Comparison of ENCODE assay signal across 32 cellular contexts in genomic region chr10:74445493-74445892, GRCh38.
"Had no signal": no experiment of that assay in that cellular context is flagged by ENCODE, and none has a peak within 500 bp of the region (broad histone marks: within the 10 kb centered on the region; RNA-seq: fewer than 3 reads in every experiment).

No MANE protein-coding gene starts in this region.

- H3K27me3 ChIP-seq: adrenal gland, body of pancreas, colonic mucosa, dorsolateral prefrontal cortex, gastrocnemius medialis, pancreas, sigmoid colon, tibial nerve had no signal

- H3K27me3 Mint-ChIP-seq: activated CD4-positive, alpha-beta memory T cell treated with anti-CD3 and anti-CD28 coated beads, Interleukin-2, amount 10 ng/mL, durations not matched to agents 7 days and 5 days; activated CD4-positive, alpha-beta T cell treated with anti-CD3 and anti-CD28 coated beads, Interleukin-2, amount 10 ng/mL, durations not matched to agents 24 days and 14 days; activated CD8-positive, alpha-beta memory T cell treated with anti-CD3 and anti-CD28 coated beads, Interleukin-2, amount 10 ng/mL, durations not matched to agents 7 days and 5 days; activated naive CD8-positive, alpha-beta T cell treated with anti-CD3 and anti-CD28 coated beads for 36 hours; naive thymus-derived CD8-positive, alpha-beta T cell; stimulated activated naive B cell treated with anti-CD40 and anti-IgM and Interleukin-4, amounts not matched to agents 10 μg/mL and 1 μg/mL and 100 μg/mL, for 72 hours had no signal

- H3K9me3 Mint-ChIP-seq: activated CD4-positive, alpha-beta memory T cell treated with anti-CD3 and anti-CD28 coated beads, Interleukin-2, amount 10 ng/mL, durations not matched to agents 7 days and 5 days; activated naive CD4-positive, alpha-beta T cell treated with anti-CD3 and anti-CD28 coated beads for 36 hours; activated naive CD8-positive, alpha-beta T cell treated with anti-CD3 and anti-CD28 coated beads for 36 hours; activated T-cell treated with anti-CD3 and anti-CD28 coated beads, Interleukin-2, amount 50 U/mL, for 72 hours; stimulated activated naive B cell treated with anti-CD40 and anti-IgM and Interleukin-4, amounts not matched to agents 10 μg/mL and 1 μg/mL and 100 μg/mL, for 72 hours had no signal

- H3K4me1 Mint-ChIP-seq: activated CD4-positive, alpha-beta memory T cell treated with anti-CD3 and anti-CD28 coated beads, Interleukin-2, amount 10 ng/mL, durations not matched to agents 7 days and 5 days; neural crest cell had no signal

- H3K4me2 ChIP-seq: smooth muscle cell had no signal

- FAIRE-seq: TTC549 had no signal

- H3K4me1 ChIP-seq: adrenal gland, body of pancreas, colonic mucosa, gastrocnemius medialis, prostate gland, tibial nerve had no signal

- H3K27ac ChIP-seq: adrenal gland, body of pancreas, colonic mucosa, dorsolateral prefrontal cortex, gastrocnemius medialis, pancreas, prostate gland, sigmoid colon, tibial nerve, WERI-Rb-1 had no signal

- H3K9me3 ChIP-seq: adrenal gland, body of pancreas, colonic mucosa, gastrocnemius medialis, pancreas, prostate gland, sigmoid colon, tibial nerve had no signal

- H3K27ac Mint-ChIP-seq: activated CD4-positive, alpha-beta memory T cell treated with anti-CD3 and anti-CD28 coated beads, Interleukin-2, amount 10 ng/mL, durations not matched to agents 7 days and 5 days; activated CD4-positive, alpha-beta T cell treated with anti-CD3 and anti-CD28 coated beads, Interleukin-2, amount 10 ng/mL, durations not matched to agents 24 days and 14 days; activated CD8-positive, alpha-beta memory T cell treated with anti-CD3 and anti-CD28 coated beads, Interleukin-2, amount 10 ng/mL, durations not matched to agents 7 days and 5 days; activated naive CD4-positive, alpha-beta T cell treated with anti-CD3 and anti-CD28 coated beads for 36 hours; activated naive CD8-positive, alpha-beta T cell treated with anti-CD3 and anti-CD28 coated beads for 36 hours; activated T-cell treated with anti-CD3 and anti-CD28 coated beads, Interleukin-2, amount 50 U/mL, for 72 hours; mesothelial cell of epicardium; stimulated activated naive B cell treated with anti-CD40 and anti-IgM and Interleukin-4, amounts not matched to agents 10 μg/mL and 1 μg/mL and 100 μg/mL, for 72 hours had no signal

- H3K36me3 ChIP-seq: adrenal gland, colonic mucosa, gastrocnemius medialis, pancreas, prostate gland, sigmoid colon, tibial nerve, WERI-Rb-1 had no signal

- DNase-seq: activated CD4-positive, alpha-beta memory T cell treated with anti-CD3 and anti-CD28 coated beads, Interleukin-2, amount 10 ng/mL, durations not matched to agents 7 days and 5 days; activated CD4-positive, alpha-beta T cell treated with anti-CD3 and anti-CD28 coated beads, Interleukin-2, amount 10 ng/mL, durations not matched to agents 24 days and 14 days; activated CD8-positive, alpha-beta memory T cell treated with anti-CD3 and anti-CD28 coated beads, Interleukin-2, amount 10 ng/mL, durations not matched to agents 7 days and 5 days; activated naive CD4-positive, alpha-beta T cell treated with anti-CD3 and anti-CD28 coated beads for 36 hours; activated naive CD8-positive, alpha-beta T cell treated with anti-CD3 and anti-CD28 coated beads for 36 hours; activated T-cell treated with anti-CD3 and anti-CD28 coated beads for 4 hours; activated T-cell treated with anti-CD3 and anti-CD28 coated beads, Interleukin-2, amount 50 U/mL, for 72 hours; adrenal gland; aorta; body of pancreas; cerebellar nuclear complex; colonic mucosa; dorsolateral prefrontal cortex; effector memory CD4-positive, alpha-beta T cell; erythroblast; gastrocnemius medialis; glutamatergic neuron; nucleus accumbens; pancreas; sigmoid colon; stimulated activated CD4-positive, alpha-beta T cell treated with anti-CD3 and anti-CD28 coated beads, Interleukin-1b, Interleukin-23, amount 100 ng/mL, for 48 hours; stimulated activated naive B cell treated with anti-CD40 and anti-IgM and Interleukin-4, amounts not matched to agents 10 μg/mL and 1 μg/mL and 100 μg/mL, for 72 hours; T-helper 9 cell; WERI-Rb-1 had no signal

- H3K4me3 Mint-ChIP-seq: activated CD4-positive, alpha-beta memory T cell treated with anti-CD3 and anti-CD28 coated beads, Interleukin-2, amount 10 ng/mL, durations not matched to agents 7 days and 5 days; activated CD4-positive, alpha-beta T cell treated with anti-CD3 and anti-CD28 coated beads, Interleukin-2, amount 10 ng/mL, durations not matched to agents 24 days and 14 days; activated CD8-positive, alpha-beta memory T cell treated with anti-CD3 and anti-CD28 coated beads, Interleukin-2, amount 10 ng/mL, durations not matched to agents 7 days and 5 days; activated naive CD4-positive, alpha-beta T cell treated with anti-CD3 and anti-CD28 coated beads for 36 hours; activated naive CD8-positive, alpha-beta T cell treated with anti-CD3 and anti-CD28 coated beads for 36 hours; activated T-cell treated with anti-CD3 and anti-CD28 coated beads, Interleukin-2, amount 50 U/mL, for 72 hours; mesothelial cell of epicardium; naive thymus-derived CD8-positive, alpha-beta T cell; neural crest cell; stimulated activated naive B cell treated with anti-CD40 and anti-IgM and Interleukin-4, amounts not matched to agents 10 μg/mL and 1 μg/mL and 100 μg/mL, for 72 hours had no signal

- ATAC-seq: activated CD4-positive, CD25-positive, alpha-beta regulatory T cell treated with anti-CD3 and anti-CD28 coated beads, Interleukin-2, amount 50 U/mL, for 24 hours; activated CD8-positive, alpha-beta memory T cell treated with anti-CD3 and anti-CD28 coated beads, Interleukin-2, amount 10 ng/mL, durations not matched to agents 7 days and 5 days; activated T-cell treated with anti-CD3 and anti-CD28 coated beads, Interleukin-2, amount 50 U/mL, for 72 hours; body of pancreas; gastrocnemius medialis; pancreas; stimulated activated naive B cell treated with anti-CD40 and anti-IgM and Interleukin-4, amounts not matched to agents 10 μg/mL and 1 μg/mL and 100 μg/mL, for 72 hours had no signal

- H3K4me3 ChIP-seq: adrenal gland, body of pancreas, colonic mucosa, dorsolateral prefrontal cortex, gastrocnemius medialis, pancreas, prostate gland, sigmoid colon, smooth muscle cell, tibial nerve had no signal
